ENCODE assay signal across 7 cellular contexts in genomic region chr7:87766827-87767226, GRCh38.
"Had no signal": no experiment of that assay in that cellular context is flagged by ENCODE, and none has a peak within 500 bp of the region (broad histone marks: within the 10 kb centered on the region; RNA-seq: fewer than 3 reads in every experiment).

No MANE protein-coding gene starts in this region.

- H3K4me2 ChIP-seq: GM23338 had no signal

- H3K4me3 ChIP-seq: GM23338 had no signal

- FAIRE-seq: H1, H54, HTR-8/SVneo had no signal

- DNase-seq: H9, HCEC 1CT, KG1 had no signal

- ATAC-seq: GM23338 had no signal

- H2AFZ ChIP-seq: GM23338 had no signal
